ENCODE assay signal across 25 cellular contexts in the genomic region with DNA sequence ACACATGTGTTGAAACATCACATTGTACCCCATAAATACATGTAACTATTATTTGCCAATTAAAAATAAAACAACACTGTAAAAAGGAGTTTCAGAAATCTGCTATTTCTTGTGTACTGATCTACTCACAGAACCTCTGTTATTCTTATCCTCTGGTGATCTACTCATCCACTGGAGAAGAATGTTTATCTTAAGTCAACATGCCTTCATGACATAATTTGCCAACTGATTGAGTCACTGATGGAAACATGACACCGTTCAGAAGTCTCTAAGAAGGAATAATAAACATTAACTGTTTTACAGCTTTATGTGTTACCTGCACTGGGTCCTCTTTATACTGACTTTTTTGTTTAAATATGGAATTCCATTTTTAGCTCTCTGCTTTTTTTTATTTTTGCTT.
DNase-seq lines count a peak whose midpoint lies in the region; ATAC-seq and TF ChIP-seq lines count a peak whose summit lies in the region.
"Had no signal": no experiment of that assay in that cellular context is flagged by ENCODE, and none has a peak within 500 bp of the region (broad histone marks: within the 10 kb centered on the region; RNA-seq: fewer than 3 reads in every experiment).

No MANE protein-coding gene starts in this region.

- H3K27me3 Mint-ChIP-seq in T-helper 17 cell = no peaks in the 10 kb centered on the region
- H3K27me3 Mint-ChIP-seq: activated B cell treated with CpG ODN at 0.5 μM for 24 hours; activated CD4-positive, alpha-beta memory T cell treated with anti-CD3 and anti-CD28 coated beads, Interleukin-2, amount 10 ng/mL, durations not matched to agents 7 days and 5 days; B cell; progenitor cell of endocrine pancreas; stimulated activated naive CD8-positive, alpha-beta T cell treated with anti-CD3 and anti-CD28 coated beads, Interleukin-15, Interleukin-2, amounts not matched to agents 100 ng/mL and 50 ng/mL, for 24 hours had no signal

- H3K36me3 Mint-ChIP-seq in T-helper 17 cell (ENCODE audit: low read depth) = no peaks in the 10 kb centered on the region

- no peak overlapping the region for H3K4me3 ChIP-seq in LNCaP clone FGC (ENCODE audit: low read depth, low read length)
- H3K4me3 ChIP-seq: coronary artery, skin epidermis had no signal

- no peaks in the 10 kb centered on the region for H3K9me3 ChIP-seq in T-helper 17 cell (ENCODE audit: control insufficient read depth, low read length, poor library complexity, severe bottlenecking)
- H3K9me3 ChIP-seq: Caco-2 had no signal

- H3K4me1 Mint-ChIP-seq in T-helper 17 cell = no peaks in the 10 kb centered on the region
- H3K4me1 Mint-ChIP-seq: activated CD4-positive, alpha-beta memory T cell treated with anti-CD3 and anti-CD28 coated beads, Interleukin-2, amount 10 ng/mL, durations not matched to agents 7 days and 5 days had no signal

- H3K4me3 Mint-ChIP-seq in T-helper 17 cell = no peak overlapping the region
- H3K4me3 Mint-ChIP-seq: activated B cell treated with CpG ODN at 0.5 μM for 24 hours; activated CD4-positive, alpha-beta memory T cell treated with anti-CD3 and anti-CD28 coated beads, Interleukin-2, amount 10 ng/mL, durations not matched to agents 7 days and 5 days; B cell; nephron progenitor cell; stimulated activated naive CD8-positive, alpha-beta T cell treated with anti-CD3 and anti-CD28 coated beads, Interleukin-15, Interleukin-2, amounts not matched to agents 100 ng/mL and 50 ng/mL, for 24 hours; T-helper 2 cell treated with Interferon-gamma antibody and Interleukin-4, amounts not matched to agents 5 μg/mL and 100 μg/mL, for 36 hours had no signal

- no peak for ATAC-seq in T-helper 17 cell

- no peak for TF ChIP-seq CTCF in LNCaP clone FGC (IDR thresholded peaks at IDR 0.05; ENCODE audit: control insufficient read depth, extremely low read depth, insufficient read depth)

- peak; percentile 33 for DNase-seq in DMS153 treated with DMSO at 0.1 percent for 48 hours (lab: John Stamatoyannopoulos, UW; ENCODE audit: unreplicated experiment)
- peak; percentile 93 for DNase-seq in LNCaP clone FGC (ENCODE audit: low read depth)
- DNase-seq in SHP77 (lab: John Stamatoyannopoulos, UW) = peak; percentile 48 to 71
- DNase-seq in iris pigment epithelial cell (ENCODE audit: low read depth) = peak; percentile 54
- DNase-seq in T-helper 17 cell = no peak
- DNase-seq in hippocampal formation (lab: John Stamatoyannopoulos, UW) = no peak
- DNase-seq in central memory CD4-positive, alpha-beta T cell = no peak
- DNase-seq: activated B cell treated with CpG ODN at 0.5 μM for 24 hours; activated CD4-positive, alpha-beta memory T cell treated with anti-CD3 and anti-CD28 coated beads, Interleukin-2, amount 10 ng/mL, durations not matched to agents 7 days and 5 days; activated naive CD4-positive, alpha-beta T cell; activated T-cell treated with anti-CD3 and anti-CD28 coated beads, Interleukin-2, amount 50 U/mL, for 1 hour; Caco-2; KG1; midbrain; NCI-H1048; NCI-H524 treated with DMSO at 0.1 percent for 48 hours; nephron progenitor cell; OCI-M1; stimulated activated CD4-positive, alpha-beta T cell treated with anti-CD3 and anti-CD28 coated beads, Interleukin-2, amount 100 ng/mL, for 48 hours had no signal

- H3K27ac Mint-ChIP-seq in T-helper 17 cell = no peak overlapping the region
- H3K27ac Mint-ChIP-seq: activated B cell treated with CpG ODN at 0.5 μM for 24 hours; activated CD4-positive, alpha-beta memory T cell treated with anti-CD3 and anti-CD28 coated beads, Interleukin-2, amount 10 ng/mL, durations not matched to agents 7 days and 5 days; B cell; nephron progenitor cell; progenitor cell of endocrine pancreas; stimulated activated naive CD8-positive, alpha-beta T cell treated with anti-CD3 and anti-CD28 coated beads, Interleukin-15, Interleukin-2, amounts not matched to agents 100 ng/mL and 50 ng/mL, for 24 hours; T-helper 2 cell treated with Interferon-gamma antibody and Interleukin-4, amounts not matched to agents 5 μg/mL and 100 μg/mL, for 36 hours had no signal

Comparison
In these comparisons a context has a peak if more than half of its experiments do, and no peak if none do; other contexts are left out.
1. DNase-seq: peak in DMS153 treated with DMSO at 0.1 percent for 48 hours (single experiment), LNCaP clone FGC (single experiment), SHP77 (2 of 2) and iris pigment epithelial cell (single experiment); none in T-helper 17 cell (0 of 3), hippocampal formation (0 of 2) and central memory CD4-positive, alpha-beta T cell (single experiment).